In genomic region chr22:31349960-31350359, GRCh38 we compare ENCODE assay signal across 1 cellular context.
TF ChIP-seq lines count a peak whose summit lies in the region.

No MANE protein-coding gene starts in this region.

TF ChIP-seq in HepG2, 621 proteins besides CTCF, POLR2A, EP300 and RAD21:
- TF ChIP-seq KAT8 (CRISPR knock-in tag; IDR thresholded peaks at IDR 0.05), result no peak
- no peak for TF ChIP-seq NCOA5 (CRISPR knock-in tag; IDR thresholded peaks at IDR 0.05)
- no peak for TF ChIP-seq ZNF318 (CRISPR knock-in tag; IDR thresholded peaks at IDR 0.05)
- TF ChIP-seq TOE1 (CRISPR knock-in tag; IDR thresholded peaks at IDR 0.05), result no peak
- TF ChIP-seq ZNF687 (CRISPR knock-in tag; IDR thresholded peaks at IDR 0.05), result no peak
- no peak for TF ChIP-seq ARNT2 (CRISPR knock-in tag; IDR thresholded peaks at IDR 0.05; ENCODE audit: low read depth)
- no peak for TF ChIP-seq TSC22D2 (CRISPR knock-in tag; IDR thresholded peaks at IDR 0.05; ENCODE audit: borderline replicate concordance)
- no peak for TF ChIP-seq HMGXB3 (CRISPR knock-in tag; IDR thresholded peaks at IDR 0.05; ENCODE audit: borderline replicate concordance)
- TF ChIP-seq ZNF468 (CRISPR knock-in tag; IDR thresholded peaks at IDR 0.05), result no peak
- no peak for TF ChIP-seq NBN (conservative IDR thresholded peaks at IDR 0.05)
- no peak for TF ChIP-seq HMGXB4 (CRISPR knock-in tag; IDR thresholded peaks at IDR 0.05; ENCODE audit: borderline replicate concordance in 1 of 2, low read depth in 1 of 2)
TF ChIP-seq in HepG2: peak in this region for 0.
